8 cellular contexts compared by ENCODE assay signal in the genomic region with DNA sequence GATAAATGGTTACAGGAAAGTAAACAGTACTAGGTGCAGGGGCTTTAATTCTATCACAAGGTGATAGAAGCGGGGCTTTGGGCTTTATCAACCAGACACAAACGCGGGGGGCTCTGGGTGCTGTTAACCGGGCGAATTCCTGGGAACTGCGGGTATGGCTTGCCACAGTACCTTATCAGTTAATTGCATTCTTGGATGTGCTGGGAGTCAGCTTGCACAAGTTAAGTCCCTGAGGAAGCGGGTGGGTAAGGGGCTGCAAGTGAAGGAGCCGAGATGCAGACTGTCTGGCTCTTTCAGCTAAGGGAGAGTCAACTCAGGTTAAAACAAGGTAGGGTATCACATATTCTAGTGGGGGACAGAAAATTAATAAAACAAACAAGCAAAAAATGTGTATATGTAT. TPM values are rescaled to one million over a fixed set of nuclear protein-coding genes. Genes with fewer than 3 reads are reported as not detected.
DNase-seq lines count a peak whose midpoint lies in the region; ATAC-seq and TF ChIP-seq lines count a peak whose summit lies in the region.

No MANE protein-coding gene starts in this region.

- H3K36me3 ChIP-seq in left ventricle myocardium inferior (peaks cover 14% of the 10 kb centered on the region), skeletal muscle satellite cell (ENCODE audit: insufficient read depth, low read length) (no peaks in the 10 kb centered on the region)

- peak overlapping the region; percentile 28 for H3K4me2 ChIP-seq in skeletal muscle satellite cell (ENCODE audit: low read length)

- peak overlapping the region; percentile 91 for H3K27ac ChIP-seq in left ventricle myocardium inferior (replicated peaks)

- peak overlapping the region; percentile 73 for H3K4me3 ChIP-seq in left ventricle myocardium inferior
- peak overlapping the region; percentile 45 for H3K4me3 ChIP-seq in skeletal muscle satellite cell (ENCODE audit: low read length)

- H3K4me3 Mint-ChIP-seq in activated T-cell treated with anti-CD3 and anti-CD28 coated beads, Interleukin-2, amount 50 U/mL, for 24 hours: peak overlapping the region; percentile 93

- intact Hi-C loops in left ventricle myocardium inferior (cut with micrococcal nuclease): no loop called here

- TF ChIP-seq CTCF in left ventricle myocardium inferior (IDR thresholded peaks at IDR 0.05; ENCODE audit: borderline replicate concordance): no peak

- H3K9me3 ChIP-seq in left ventricle myocardium inferior (replicated peaks) (no peaks in the 10 kb centered on the region), skeletal muscle satellite cell (replicated peaks; ENCODE audit: low read length) (no peaks in the 10 kb centered on the region)

- H3K9me3 Mint-ChIP-seq in activated T-cell treated with anti-CD3 and anti-CD28 coated beads, Interleukin-2, amount 50 U/mL, for 24 hours: no peaks in the 10 kb centered on the region

- ATAC-seq in GM19023 (IDR thresholded peaks at IDR 0.05; ENCODE audit: unreplicated experiment) (peak; percentile 4), GM21381 (IDR thresholded peaks at IDR 0.05; ENCODE audit: unreplicated experiment) (no peak)

- H3K4me1 ChIP-seq in left ventricle myocardium inferior (peaks cover 57% of the 10 kb centered on the region), skeletal muscle satellite cell (ENCODE audit: control insufficient read depth, insufficient read depth, low read length) (no peaks in the 10 kb centered on the region)

- peak overlapping the region; percentile 99 for H3K27ac Mint-ChIP-seq in activated T-cell treated with anti-CD3 and anti-CD28 coated beads, Interleukin-2, amount 50 U/mL, for 24 hours

- peaks cover 52% of the 10 kb centered on the region for H3K36me3 Mint-ChIP-seq in activated T-cell treated with anti-CD3 and anti-CD28 coated beads, Interleukin-2, amount 50 U/mL, for 24 hours (ENCODE audit: low read depth)

- peaks cover 83% of the 10 kb centered on the region for H3K4me1 Mint-ChIP-seq in activated T-cell treated with anti-CD3 and anti-CD28 coated beads, Interleukin-2, amount 50 U/mL, for 24 hours (ENCODE audit: low read depth)

- peak; percentile 46 for DNase-seq in activated T-cell treated with anti-CD3 and anti-CD28 coated beads, Interleukin-2, amount 50 U/mL, for 24 hours
- DNase-seq in left ventricle myocardium inferior: no peak
- DNase-seq in inferior parietal cortex (ENCODE audit: extremely low spot score): no peak
- no peak for DNase-seq in dermis blood vessel endothelial cell
- DNase-seq in Kasumi-1 (lab: John Stamatoyannopoulos, UW): no peak

- no peak overlapping the region for H3K9ac ChIP-seq in skeletal muscle satellite cell (ENCODE audit: low read depth, low read length)

- H3K27me3 Mint-ChIP-seq in activated T-cell treated with anti-CD3 and anti-CD28 coated beads, Interleukin-2, amount 50 U/mL, for 24 hours: no peaks in the 10 kb centered on the region

- no peaks in the 10 kb centered on the region for H3K27me3 ChIP-seq in left ventricle myocardium inferior (ENCODE audit: low read depth)
- no peaks in the 10 kb centered on the region for H3K27me3 ChIP-seq in skeletal muscle satellite cell (ENCODE audit: control insufficient read depth, insufficient read depth, low read length)

RNA-seq across cellular contexts. Expression of a gene that starts 0.7 kb away (rescaled TPM):
- total RNA-seq in left ventricle myocardium inferior (6.2 TPM), dermis blood vessel endothelial cell (13.9 and 25.4 TPM in 2 replicates)
- total RNA-seq in skeletal muscle satellite cell (2012; rRNA removed): 1.3 TPM in 1 of 2 replicates, not detected in the other

RNA-seq across cellular contexts. Expression of a gene that starts 22.3 kb away (rescaled TPM):
- total RNA-seq in left ventricle myocardium inferior (0.11 TPM), dermis blood vessel endothelial cell (not detected in 2 replicates)
- not detected in 2 replicates for total RNA-seq in skeletal muscle satellite cell (2012; rRNA removed)
